ENCODE assay signal across 11 cellular contexts in the genomic region with DNA sequence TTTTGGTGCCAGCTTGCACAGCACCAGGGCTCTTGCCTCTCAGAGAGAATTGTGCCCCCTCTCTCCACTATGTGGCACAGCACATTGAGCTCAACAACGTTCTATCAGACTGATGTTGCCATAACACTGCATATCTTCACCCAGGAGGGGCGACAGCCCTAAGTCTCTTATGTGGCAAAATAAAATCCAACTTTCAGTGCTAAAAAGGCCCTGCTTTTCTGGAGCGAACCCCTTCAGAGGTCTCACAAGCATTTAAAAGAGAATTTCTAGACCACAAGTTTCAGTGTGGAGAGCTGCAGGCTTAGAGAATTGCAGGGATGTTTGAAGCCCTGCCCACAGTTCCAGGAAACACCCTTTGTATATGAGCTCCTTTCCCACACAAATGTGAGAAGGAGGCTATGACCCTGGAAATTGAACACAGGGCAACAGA.
DNase-seq lines count a peak whose midpoint lies in the region; ATAC-seq and FAIRE-seq lines count a peak whose summit lies in the region.
"Had no signal": no experiment of that assay in that cellular context is flagged by ENCODE, and none has a peak within 500 bp of the region (broad histone marks: within the 10 kb centered on the region; RNA-seq: fewer than 3 reads in every experiment).

No MANE protein-coding gene starts in this region.

- H3K4me3 ChIP-seq in CD8-positive, alpha-beta memory T cell (ENCODE audit: low read length): no peak overlapping the region
- H3K4me3 ChIP-seq in small intestine (ENCODE audit: low read depth in 1 of 2, low read length in 2 of 2): no peak overlapping the region

- H3K36me3 Mint-ChIP-seq in CD8-positive, alpha-beta memory T cell: peaks cover 0 to 7% (median 3%) of the 10 kb centered on the region in 3 donors
- peaks cover 8% of the 10 kb centered on the region for H3K36me3 Mint-ChIP-seq in activated naive CD8-positive, alpha-beta T cell treated with anti-CD3 and anti-CD28 coated beads, Interleukin-2, amount 50 U/mL, for 24 hours (ENCODE audit: low read depth)
- H3K36me3 Mint-ChIP-seq: naive B cell had no signal

- no peaks in the 10 kb centered on the region for H3K27me3 ChIP-seq in CD8-positive, alpha-beta memory T cell (ENCODE audit: insufficient read depth, low read length, poor library complexity, severe bottlenecking)
- no peaks in the 10 kb centered on the region for H3K27me3 ChIP-seq in small intestine (ENCODE audit: control insufficient read depth in 2 of 2, insufficient read depth in 2 of 2, low read length in 2 of 2)

- H3K36me3 ChIP-seq in CD8-positive, alpha-beta memory T cell (ENCODE audit: insufficient read depth, low read length): no peaks in the 10 kb centered on the region
- H3K36me3 ChIP-seq in KOPT-K1 (ENCODE audit: insufficient read depth, low read length) (no peaks in the 10 kb centered on the region), small intestine (ENCODE audit: control insufficient read depth in 2 of 2, insufficient read depth in 2 of 2, low read length in 2 of 2) (no peaks in the 10 kb centered on the region)

- H3K4me1 Mint-ChIP-seq in CD8-positive, alpha-beta memory T cell: peaks cover 35 to 61% (median 47%) of the 10 kb centered on the region in 3 donors
- peaks cover 59% of the 10 kb centered on the region for H3K4me1 Mint-ChIP-seq in activated naive CD8-positive, alpha-beta T cell treated with anti-CD3 and anti-CD28 coated beads, Interleukin-2, amount 50 U/mL, for 24 hours

- DNase-seq in CD8-positive, alpha-beta memory T cell: peak in 1 of 5 donors; percentile 60
- peak; percentile 12 for DNase-seq in activated naive CD8-positive, alpha-beta T cell treated with anti-CD3 and anti-CD28 coated beads, Interleukin-2, amount 50 U/mL, for 24 hours
- DNase-seq in myocyte (ENCODE audit: low read depth): peak; percentile 25
- DNase-seq in NCI-H1436 (lab: John Stamatoyannopoulos, UW): no peak
- DNase-seq in small intestine: no peak
- DNase-seq in retina: no peak
- no peak for DNase-seq in EL
- DNase-seq: activated CD4-positive, CD25-positive, alpha-beta regulatory T cell treated with anti-CD3 and anti-CD28 coated beads, Interleukin-2, amount 50 U/mL, for 72 hours; glutamatergic neuron; naive B cell had no signal

- H3K27ac ChIP-seq in CD8-positive, alpha-beta memory T cell (ENCODE audit: low read depth, low read length): peak overlapping the region; percentile 1
- H3K27ac ChIP-seq in KOPT-K1 (ENCODE audit: low read depth, low read length, poor library complexity, severe bottlenecking) (peak overlapping the region; percentile 77), small intestine (ENCODE audit: low read depth in 1 of 2, low read length in 1 of 2) (peak overlapping the region in 1 of 2 donors; percentile 55)

- ATAC-seq in activated naive CD8-positive, alpha-beta T cell treated with anti-CD3 and anti-CD28 coated beads, Interleukin-2, amount 50 U/mL, for 24 hours: peak; percentile 60

- POLR2A ChIA-PET in CD8-positive, alpha-beta memory T cell (lab: Charles Lee): no interaction called here

- peaks cover 2 to 7% of the 10 kb centered on the region in 2 donors for H3K27me3 Mint-ChIP-seq in CD8-positive, alpha-beta memory T cell
- no peaks in the 10 kb centered on the region for H3K27me3 Mint-ChIP-seq in activated naive CD8-positive, alpha-beta T cell treated with anti-CD3 and anti-CD28 coated beads, Interleukin-2, amount 50 U/mL, for 24 hours

- CTCF ChIA-PET in CD8-positive, alpha-beta memory T cell (lab: Charles Lee): interaction anchor here (1.1 kb wide), 1 partner anchor 10 kb away, joined by 3 read pairs; no protein-coding TSS in a partner anchor

- FAIRE-seq in small intestine (lab: Jason Lieb, UNC): no peak

- H3K4me1 ChIP-seq in CD8-positive, alpha-beta memory T cell (ENCODE audit: insufficient read depth, low read length): peaks cover 32% of the 10 kb centered on the region
- no peaks in the 10 kb centered on the region for H3K4me1 ChIP-seq in small intestine (ENCODE audit: control insufficient read depth in 2 of 2, insufficient read depth in 1 of 2, low read depth in 1 of 2, low read length in 1 of 2)

- WGBS in small intestine, 3 donors: 76 to 80% (median 77%) methylated on average over 3 of the region's 3 CpGs

- peaks cover 0 to 2% (median 0%) of the 10 kb centered on the region in 5 donors for H3K9me3 Mint-ChIP-seq in CD8-positive, alpha-beta memory T cell
- H3K9me3 Mint-ChIP-seq in activated naive CD8-positive, alpha-beta T cell treated with anti-CD3 and anti-CD28 coated beads, Interleukin-2, amount 50 U/mL, for 24 hours: peaks cover 18% of the 10 kb centered on the region

- peak overlapping the region in 5 of 8 donors; percentile 47 to 92 (median 55) for H3K27ac Mint-ChIP-seq in CD8-positive, alpha-beta memory T cell
- H3K27ac Mint-ChIP-seq in activated naive CD8-positive, alpha-beta T cell treated with anti-CD3 and anti-CD28 coated beads, Interleukin-2, amount 50 U/mL, for 24 hours: peak overlapping the region; percentile 63

- H3K9me3 ChIP-seq in CD8-positive, alpha-beta memory T cell (ENCODE audit: low read length): no peaks in the 10 kb centered on the region
- H3K9me3 ChIP-seq in KOPT-K1 (ENCODE audit: insufficient read depth, low read length, poor library complexity, severe bottlenecking) (peaks cover 5% of the 10 kb centered on the region), small intestine (ENCODE audit: control insufficient read depth, low read depth) (no peaks in the 10 kb centered on the region)

- H3K4me3 Mint-ChIP-seq in CD8-positive, alpha-beta memory T cell: peak overlapping the region in 1 of 7 donors; percentile 39
- H3K4me3 Mint-ChIP-seq in activated naive CD8-positive, alpha-beta T cell treated with anti-CD3 and anti-CD28 coated beads, Interleukin-2, amount 50 U/mL, for 24 hours: no peak overlapping the region

Comparison
In these comparisons a context has a peak if more than half of its experiments do, and no peak if none do; other contexts are left out.
1. DNase-seq: peak in activated naive CD8-positive, alpha-beta T cell treated with anti-CD3 and anti-CD28 coated beads, Interleukin-2, amount 50 U/mL, for 24 hours (single experiment) and myocyte (single experiment); none in NCI-H1436 (single experiment), small intestine (single experiment), retina (single experiment) and EL (single experiment).